Comparison of ENCODE assay signal across 9 cellular contexts in genomic region chr6:155026366-155027045, GRCh38. TPM values are rescaled to one million over a fixed set of nuclear protein-coding genes. Genes with fewer than 3 reads are reported as not detected.
A peak's percentile ranks its signal among the peaks of the same experiment; 100 is the strongest.
DNase-seq lines count a peak whose midpoint lies in the region; TF ChIP-seq lines count a peak whose summit lies in the region.
"Had no signal": no experiment of that assay in that cellular context is flagged by ENCODE, and none has a peak within 500 bp of the region (broad histone marks: within the 10 kb centered on the region; RNA-seq: fewer than 3 reads in every experiment).

No MANE protein-coding gene starts in this region.

- peaks cover 5% of the 10 kb centered on the region for H3K4me1 Mint-ChIP-seq in endodermal cell

- in situ Hi-C loops in transverse colon (cut with MboI; ENCODE audit: low pct_ligation_motif_present in 1 of 4, low pct_unique_long_range_greater_than_20kb in 1 of 4, low sequenced_read_pairs in 3 of 4): no loop called here

- WGBS in endodermal cell (ENCODE audit: insufficient coverage in 1 of 2, insufficient read length in 1 of 2), 2 experiments: 90 to 100% methylated on average over 1 to 6 of the region's 6 CpGs
- WGBS in prostate gland: 77% methylated on average over 6 of the region's 6 CpGs
- WGBS in transverse colon (ENCODE audit: low coverage in 1 of 2), 2 donors: 86 to 89% methylated on average over 5 to 6 of the region's 6 CpGs

- peak; percentile 83 for DNase-seq in ELR (ENCODE audit: low read depth)
- DNase-seq in NCI-H226: peak; percentile 94
- DNase-seq in endodermal cell: peak; percentile 17
- peak; percentile 27 for DNase-seq in prostate gland (ENCODE audit: low spot score)
- DNase-seq in NCI-H82 treated with DMSO at 0.1 percent for 48 hours (lab: John Stamatoyannopoulos, UW; ENCODE audit: unreplicated experiment): no peak
- DNase-seq in retina: no peak
- DNase-seq in transverse colon: no peak
- no peak for DNase-seq in NCI-H748 (lab: John Stamatoyannopoulos, UW; ENCODE audit: unreplicated experiment)
- DNase-seq: activated gamma-delta T cell had no signal

- H3K4me1 ChIP-seq in endodermal cell (ENCODE audit: control insufficient read depth, insufficient read depth, low read length): no peaks in the 10 kb centered on the region
- H3K4me1 ChIP-seq in prostate gland (replicated peaks): no peaks in the 10 kb centered on the region
- H3K4me1 ChIP-seq in transverse colon: no peaks in the 10 kb centered on the region

- no peak overlapping the region for H3K27ac Mint-ChIP-seq in endodermal cell

- H3K27me3 ChIP-seq in endodermal cell (ENCODE audit: control insufficient read depth, insufficient read depth, low read length, poor library complexity, severe bottlenecking) (no peaks in the 10 kb centered on the region), prostate gland (replicated peaks; ENCODE audit: insufficient read depth) (no peaks in the 10 kb centered on the region), transverse colon (no peaks in the 10 kb centered on the region)

- no peaks in the 10 kb centered on the region for H3K36me3 Mint-ChIP-seq in endodermal cell (ENCODE audit: low read depth)

- no peaks in the 10 kb centered on the region for H3K9me3 Mint-ChIP-seq in endodermal cell

- TF ChIP-seq POLR2A in prostate gland (IDR thresholded peaks at IDR 0.05): no peak
- no peak for TF ChIP-seq POLR2A in transverse colon (IDR thresholded peaks at IDR 0.05)

- H3K27me3 Mint-ChIP-seq in endodermal cell (ENCODE audit: insufficient read depth): no peaks in the 10 kb centered on the region

- intact Hi-C loops in prostate gland (cut with DNase I) (no loop called here), transverse colon (cut with DNase I; ENCODE audit: low total_unique reads) (no loop called here)

- H3K36me3 ChIP-seq in endodermal cell (ENCODE audit: control insufficient read depth, insufficient read depth, low read length): no peaks in the 10 kb centered on the region
- H3K36me3 ChIP-seq in prostate gland: no peaks in the 10 kb centered on the region
- H3K36me3 ChIP-seq in transverse colon: no peaks in the 10 kb centered on the region

- no peak overlapping the region for H3K4me3 Mint-ChIP-seq in endodermal cell

- H3K9me3 ChIP-seq in endodermal cell (ENCODE audit: control insufficient read depth, low read length): no peaks in the 10 kb centered on the region
- no peaks in the 10 kb centered on the region for H3K9me3 ChIP-seq in prostate gland
- H3K9me3 ChIP-seq in transverse colon: no peaks in the 10 kb centered on the region

- H3K9ac ChIP-seq in endodermal cell (ENCODE audit: extremely low read depth, low read length, poor library complexity, severe bottlenecking): no peak overlapping the region

- no peak for TF ChIP-seq EP300 in transverse colon (IDR thresholded peaks at IDR 0.05; ENCODE audit: low read depth)

- no peak for TF ChIP-seq CTCF in endodermal cell (conservative IDR thresholded peaks at IDR 0.05)
- TF ChIP-seq CTCF in prostate gland (IDR thresholded peaks at IDR 0.05): no peak
- no peak for TF ChIP-seq CTCF in transverse colon (IDR thresholded peaks at IDR 0.05)

- no peak overlapping the region for H3K27ac ChIP-seq in endodermal cell (ENCODE audit: low read depth, low read length)
- H3K27ac ChIP-seq in prostate gland: no peak overlapping the region
- H3K27ac ChIP-seq in transverse colon: no peak overlapping the region

- no peak overlapping the region for H3K4me3 ChIP-seq in endodermal cell (ENCODE audit: low read length)
- no peak overlapping the region for H3K4me3 ChIP-seq in prostate gland
- H3K4me3 ChIP-seq in transverse colon: no peak overlapping the region

RNA-seq across cellular contexts. Expression of gene TIAM2, which starts 31.4 kb away (rescaled TPM):
- total RNA-seq in endodermal cell (10 to 100 TPM; 15.7 to 17.5 TPM), prostate gland (10 to 100 TPM; 13.1 to 21.6 TPM), transverse colon (10 to 100 TPM in 1 of 4 donors, 1 to 10 TPM in 3; 4.2 to 12.7 (median 7.5) TPM)
- 19.0 TPM for polyA plus RNA-seq in endodermal cell (2013, experiment 1 of 2)
- polyA plus RNA-seq in endodermal cell (2013, experiment 2 of 2): 18.6 TPM

Comparison
In these comparisons a context has a peak if more than half of its experiments do, and no peak if none do; other contexts are left out.
1. DNase-seq: peak in ELR (single experiment), NCI-H226 (single experiment), endodermal cell (single experiment) and prostate gland (single experiment); none in NCI-H82 treated with DMSO at 0.1 percent for 48 hours (single experiment), retina (single experiment), transverse colon (single experiment) and NCI-H748 (single experiment).